Comparison of ENCODE assay signal across 8 cellular contexts in genomic region chr5:177496111-177497010, GRCh38. TPM values are rescaled to one million over a fixed set of nuclear protein-coding genes. Genes with fewer than 3 reads are reported as not detected.
A peak's percentile ranks its signal among the peaks of the same experiment; 100 is the strongest.
DNase-seq lines count a peak whose midpoint lies in the region; ATAC-seq, FAIRE-seq and TF ChIP-seq lines count a peak whose summit lies in the region.

No MANE protein-coding gene starts in this region.

- 4% methylated on average over 22 of the region's 31 CpGs for WGBS in SK-N-SH (ENCODE audit: low lambda C conversion rate)

- ATAC-seq in GM18873 (IDR thresholded peaks at IDR 0.05; ENCODE audit: low FRiP score, unreplicated experiment) (no peak), GM21360 (IDR thresholded peaks at IDR 0.05; ENCODE audit: unreplicated experiment) (no peak)

- H2AFZ ChIP-seq in SK-N-SH (ENCODE audit: low read depth) = no peak overlapping the region
- no peak overlapping the region for H2AFZ ChIP-seq in endothelial cell of umbilical vein (ENCODE audit: low read depth, low read length)

- H3F3A ChIP-seq in SK-N-SH (replicated peaks; ENCODE audit: insufficient read depth) = peaks cover 23% of the 10 kb centered on the region

- peaks cover 16% of the 10 kb centered on the region for H3K27me3 ChIP-seq in HUES48 (ENCODE audit: control insufficient read depth, insufficient read depth, low read length)
- no peaks in the 10 kb centered on the region for H3K27me3 ChIP-seq in SK-N-SH (ENCODE audit: insufficient read depth)
- H3K27me3 ChIP-seq in endothelial cell of umbilical vein (ENCODE audit: control insufficient read depth in 2 of 2, insufficient read depth in 2 of 2, low read length in 2 of 2) = no peaks in the 10 kb centered on the region
- H3K27me3 ChIP-seq in mucosa of rectum (ENCODE audit: control insufficient read depth in 2 of 2, insufficient read depth in 2 of 2, low read length in 2 of 2) = peaks cover 9% of the 10 kb centered on the region in 2 donors

- DNase-seq in DMS79 (lab: John Stamatoyannopoulos, UW) = peak; percentile 33
- DNase-seq in SK-N-SH = peak; percentile 83
- DNase-seq in endothelial cell of umbilical vein (ENCODE audit: low read depth, low spot score) = peak; percentile 87
- no peak for DNase-seq in stimulated activated CD4-positive, alpha-beta T cell treated with anti-CD3 and anti-CD28 coated beads, Interleukin-1b, Interleukin-23, amount 100 ng/mL, for 48 hours

- peak overlapping the region; percentile 98 for H3K27ac ChIP-seq in HUES48 (ENCODE audit: low read depth, low read length)
- peak overlapping the region; percentile 80 to 94 for H3K27ac ChIP-seq in SK-N-SH (ENCODE audit: low read depth in 2 of 2, low read length in 1 of 2)
- H3K27ac ChIP-seq in endothelial cell of umbilical vein (ENCODE audit: insufficient read depth, low read depth, low read length) = peak overlapping the region; percentile 93
- H3K27ac ChIP-seq in mucosa of rectum (ENCODE audit: low read depth in 2 of 2, low read length in 2 of 2) = peak overlapping the region; percentile 86 to 87

- peaks cover 53% of the 10 kb centered on the region for H3K79me2 ChIP-seq in SK-N-SH (ENCODE audit: insufficient read depth)
- H3K79me2 ChIP-seq in endothelial cell of umbilical vein (ENCODE audit: control insufficient read depth, insufficient read depth, low read length) = peaks cover 32% of the 10 kb centered on the region

- TSS peak; percentile 42 for BruUV-seq in endothelial cell of umbilical vein (replicated peaks; lab: Mats Ljungman, UMichigan)

- no peak for FAIRE-seq in endothelial cell of umbilical vein (lab: Jason Lieb, UNC)

- peak in 1 of 2 experiments; percentile 22; a peak in 1 of 4 replicates for TF ChIP-seq EP300 in SK-N-SH (IDR thresholded peaks at IDR 0.05; ENCODE audit: borderline replicate concordance in 1 of 2, low read depth in 1 of 2, low read length in 1 of 2)

- H3K36me3 ChIP-seq in HUES48 (ENCODE audit: control insufficient read depth, insufficient read depth, low read length) (peaks cover 28% of the 10 kb centered on the region), SK-N-SH (replicated peaks in 1 of 2; ENCODE audit: control insufficient read depth in 1 of 2, insufficient read depth in 2 of 2, low read length in 1 of 2) (peaks cover 18 to 22% of the 10 kb centered on the region in 2 experiments), endothelial cell of umbilical vein (ENCODE audit: control insufficient read depth in 2 of 2, extremely low read depth in 1 of 2, insufficient read depth in 2 of 2, low read length in 2 of 2) (peaks cover 5 to 9% of the 10 kb centered on the region in 2 experiments), mucosa of rectum (ENCODE audit: control insufficient read depth in 2 of 2, insufficient read depth in 2 of 2, low read length in 2 of 2) (no peaks in the 10 kb centered on the region)

- H3K9me1 ChIP-seq in endothelial cell of umbilical vein (replicated peaks; ENCODE audit: control insufficient read depth, extremely low read depth, insufficient read depth, low read length) = no peaks in the 10 kb centered on the region

- H3K4me3 ChIP-seq in HUES48 (ENCODE audit: low read depth, low read length) (peak overlapping the region; percentile 70), SK-N-SH (ENCODE audit: low read depth in 2 of 2, low read length in 1 of 2) (peak overlapping the region; percentile 83 to 94), endothelial cell of umbilical vein (replicated peaks in 1 of 3; ENCODE audit: insufficient read depth in 1 of 3, low read depth in 1 of 3, low read length in 3 of 3) (peak overlapping the region; percentile 46 to 79 (median 74)), mucosa of rectum (ENCODE audit: low read length in 2 of 2) (peak overlapping the region; percentile 25 to 54)

- TF ChIP-seq CTCF in SK-N-SH (IDR thresholded peaks at IDR 0.05) (peak; percentile 45), endothelial cell of umbilical vein (IDR thresholded peaks at IDR 0.05; ENCODE audit: extremely low read depth in 1 of 2, insufficient read depth in 1 of 2, low read depth in 1 of 2, low read length in 2 of 2) (peak in 1 of 2 donors; percentile 46)

- H4K20me1 ChIP-seq in SK-N-SH (ENCODE audit: insufficient read depth) (peaks cover 45% of the 10 kb centered on the region), endothelial cell of umbilical vein (replicated peaks; ENCODE audit: control insufficient read depth, extremely low read depth, insufficient read depth, low read length) (no peaks in the 10 kb centered on the region)

- CTCF ChIA-PET in SK-N-SH (lab: Yijun Ruan, JAX) = interaction anchor here (1.1 to 15.9 kb wide), 13 partner anchors 19 to 302 kb away, joined by 3 to 228 read pairs (median 9); partner anchors contain the start of genes DBN1 and PRR7
- CTCF ChIA-PET in endothelial cell of umbilical vein (lab: Charles Lee) = interaction anchor here (0.6 to 3.0 kb wide), 10 partner anchors 10 to 187 kb away, joined by 3 to 15 read pairs (median 5); no protein-coding TSS in a partner anchor

- H3K9ac ChIP-seq in HUES48 (ENCODE audit: low read depth, low read length) (peak overlapping the region; percentile 93), SK-N-SH (peak overlapping the region; percentile 93), endothelial cell of umbilical vein (replicated peaks; ENCODE audit: extremely low read depth, insufficient read depth, low read length) (peak overlapping the region; percentile 93), mucosa of rectum (ENCODE audit: low read depth in 1 of 2, low read length in 2 of 2) (peak overlapping the region; percentile 53 to 60)

- H3K9me2 ChIP-seq in SK-N-SH = no peaks in the 10 kb centered on the region

- intact Hi-C loops in endothelial cell of umbilical vein (cut with micrococcal nuclease) = loop anchor here (1.0 to 10.0 kb wide), 6 partner anchors 13 to 962 kb away; partner anchors contain the start of genes DOK3, GRK6, N4BP3 and RNF44

- peak overlapping the region; percentile 94 for H3K4me2 ChIP-seq in SK-N-SH
- H3K4me2 ChIP-seq in endothelial cell of umbilical vein (ENCODE audit: insufficient read depth, low read length) = peak overlapping the region; percentile 70

- peaks cover 38% of the 10 kb centered on the region for H3K4me1 ChIP-seq in HUES48 (ENCODE audit: control insufficient read depth, insufficient read depth, low read length)
- H3K4me1 ChIP-seq in SK-N-SH (ENCODE audit: control insufficient read depth in 1 of 2, insufficient read depth in 2 of 2, low read depth in 1 of 2, low read length in 1 of 2) = peaks cover 33 to 59% of the 10 kb centered on the region in 2 experiments; a peak in 3 of 4 replicates
- H3K4me1 ChIP-seq in endothelial cell of umbilical vein (ENCODE audit: control insufficient read depth, extremely low read depth, insufficient read depth, low read length) = peaks cover 47% of the 10 kb centered on the region
- H3K4me1 ChIP-seq in mucosa of rectum (ENCODE audit: control insufficient read depth in 2 of 2, insufficient read depth in 2 of 2, low read length in 2 of 2) = peaks cover 25 to 38% of the 10 kb centered on the region in 2 donors

- dilution Hi-C loops in endothelial cell of umbilical vein (cut with MboI; ENCODE audit: extremely low pct_ligation_motif_present, low sequenced_read_pairs) = no loop called here

- H3K9me3 ChIP-seq in HUES48 (ENCODE audit: control insufficient read depth, insufficient read depth, low read length) (no peaks in the 10 kb centered on the region), SK-N-SH (no peaks in the 10 kb centered on the region), endothelial cell of umbilical vein (replicated peaks; ENCODE audit: control insufficient read depth, insufficient read depth, low read length) (no peaks in the 10 kb centered on the region), mucosa of rectum (ENCODE audit: control insufficient read depth in 2 of 2, low read length in 2 of 2) (no peaks in the 10 kb centered on the region)

- TF ChIP-seq RAD21 in SK-N-SH (IDR thresholded peaks at IDR 0.05; ENCODE audit: low read length) = no peak

- POLR2A ChIA-PET in SK-N-SH (lab: Yijun Ruan, JAX) = interaction anchor here (0.6 to 6.7 kb wide), 8 partner anchors 18 to 562 kb away, joined by 3 to 43 read pairs (median 4); partner anchors contain the start of gene DDX41
- POLR2A ChIA-PET in endothelial cell of umbilical vein (lab: Charles Lee) = interaction anchor here (0.6 to 3.0 kb wide), 10 partner anchors 10 to 386 kb away, joined by 3 to 17 read pairs (median 4); partner anchors contain the start of gene DOK3

- TF ChIP-seq POLR2A in endothelial cell of umbilical vein (IDR thresholded peaks at IDR 0.05; ENCODE audit: low read depth, low read length) = peak; percentile 0

RNA-seq across cellular contexts. Expression of gene PDLIM7, which starts 1.0 kb away (rescaled TPM):
- polyA plus RNA-seq in SK-N-SH (2012; rRNA removed) = 183 and 206 TPM in 2 replicates
- 60.8 and 101 TPM in 2 replicates for polyA plus RNA-seq in SK-N-SH (2012; cell fraction: cytosol; rRNA removed)
- polyA plus RNA-seq in SK-N-SH (2012; cell fraction: nucleus; rRNA removed) = 702 and 826 TPM in 2 replicates
- 318 and 371 TPM in 2 replicates for total RNA-seq in endothelial cell of umbilical vein
- polyA plus RNA-seq in endothelial cell of umbilical vein = 314 and 418 TPM in 2 replicates
- 181 and 257 TPM in 2 replicates for polyA plus RNA-seq in endothelial cell of umbilical vein (2011; cell fraction: cytosol; rRNA removed)
- polyA plus RNA-seq in endothelial cell of umbilical vein (2011; cell fraction: nucleus; rRNA removed) = 815 and 843 TPM in 2 replicates
- 179 and 248 TPM in 2 replicates for polyA plus RNA-seq in endothelial cell of umbilical vein (2012)
- polyA minus RNA-seq in endothelial cell of umbilical vein = 120 and 143 TPM in 2 replicates
- polyA minus RNA-seq in endothelial cell of umbilical vein (2011; cell fraction: cytosol; rRNA and poly(A)+ RNA removed) = 25.4 TPM
- 136 and 281 TPM in 2 replicates for polyA minus RNA-seq in endothelial cell of umbilical vein (2011; cell fraction: nucleus; rRNA and poly(A)+ RNA removed)

RNA-seq across cellular contexts. Expression of gene DOK3, which starts 13.3 kb away (rescaled TPM):
- polyA plus RNA-seq in SK-N-SH (2012; rRNA removed) = 1.9 and 2.2 TPM in 2 replicates
- 0.67 and 1.2 TPM in 2 replicates for polyA plus RNA-seq in SK-N-SH (2012; cell fraction: cytosol; rRNA removed)
- 11.8 and 14.3 TPM in 2 replicates for polyA plus RNA-seq in SK-N-SH (2012; cell fraction: nucleus; rRNA removed)
- 5.3 and 8.1 TPM in 2 replicates for total RNA-seq in endothelial cell of umbilical vein
- polyA plus RNA-seq in endothelial cell of umbilical vein = 4.8 and 5.1 TPM in 2 replicates
- polyA plus RNA-seq in endothelial cell of umbilical vein (2011; cell fraction: cytosol; rRNA removed) = 1.5 and 2.4 TPM in 2 replicates
- 14.5 and 14.8 TPM in 2 replicates for polyA plus RNA-seq in endothelial cell of umbilical vein (2011; cell fraction: nucleus; rRNA removed)
- 1.1 and 1.5 TPM in 2 replicates for polyA plus RNA-seq in endothelial cell of umbilical vein (2012)
- polyA minus RNA-seq in endothelial cell of umbilical vein = 3.6 and 5.2 TPM in 2 replicates
- polyA minus RNA-seq in endothelial cell of umbilical vein (2011; cell fraction: cytosol; rRNA and poly(A)+ RNA removed) = not detected
- polyA minus RNA-seq in endothelial cell of umbilical vein (2011; cell fraction: nucleus; rRNA and poly(A)+ RNA removed) = 6.3 TPM in 2 replicates

RNA-seq across cellular contexts. Expression of gene DDX41, which starts 20.4 kb away (rescaled TPM):
- 158 and 176 TPM in 2 replicates for polyA plus RNA-seq in SK-N-SH (2012; rRNA removed)
- 77.5 and 107 TPM in 2 replicates for polyA plus RNA-seq in SK-N-SH (2012; cell fraction: cytosol; rRNA removed)
- polyA plus RNA-seq in SK-N-SH (2012; cell fraction: nucleus; rRNA removed) = 306 and 385 TPM in 2 replicates
- 86.4 and 103 TPM in 2 replicates for total RNA-seq in endothelial cell of umbilical vein
- 118 and 127 TPM in 2 replicates for polyA plus RNA-seq in endothelial cell of umbilical vein
- polyA plus RNA-seq in endothelial cell of umbilical vein (2011; cell fraction: cytosol; rRNA removed) = 130 and 134 TPM in 2 replicates
- 298 and 329 TPM in 2 replicates for polyA plus RNA-seq in endothelial cell of umbilical vein (2011; cell fraction: nucleus; rRNA removed)
- 68.8 and 73.0 TPM in 2 replicates for polyA plus RNA-seq in endothelial cell of umbilical vein (2012)
- polyA minus RNA-seq in endothelial cell of umbilical vein = 89.2 and 94.8 TPM in 2 replicates
- polyA minus RNA-seq in endothelial cell of umbilical vein (2011; cell fraction: cytosol; rRNA and poly(A)+ RNA removed) = 94.3 TPM
- polyA minus RNA-seq in endothelial cell of umbilical vein (2011; cell fraction: nucleus; rRNA and poly(A)+ RNA removed) = 57.6 and 60.5 TPM in 2 replicates

RNA-seq across cellular contexts. Expression of gene DBN1, which starts 22.9 kb away (rescaled TPM):
- 176 and 244 TPM in 2 replicates for polyA plus RNA-seq in SK-N-SH (2012; rRNA removed)
- 109 and 114 TPM in 2 replicates for polyA plus RNA-seq in SK-N-SH (2012; cell fraction: cytosol; rRNA removed)
- polyA plus RNA-seq in SK-N-SH (2012; cell fraction: nucleus; rRNA removed) = 1,021 and 1,050 TPM in 2 replicates
- total RNA-seq in endothelial cell of umbilical vein = 310 and 336 TPM in 2 replicates
- 198 and 267 TPM in 2 replicates for polyA plus RNA-seq in endothelial cell of umbilical vein
- 95.2 and 108 TPM in 2 replicates for polyA plus RNA-seq in endothelial cell of umbilical vein (2011; cell fraction: cytosol; rRNA removed)
- 848 and 1,132 TPM in 2 replicates for polyA plus RNA-seq in endothelial cell of umbilical vein (2011; cell fraction: nucleus; rRNA removed)
- 185 and 211 TPM in 2 replicates for polyA plus RNA-seq in endothelial cell of umbilical vein (2012)
- 158 and 165 TPM in 2 replicates for polyA minus RNA-seq in endothelial cell of umbilical vein
- polyA minus RNA-seq in endothelial cell of umbilical vein (2011; cell fraction: cytosol; rRNA and poly(A)+ RNA removed) = 9.4 TPM
- polyA minus RNA-seq in endothelial cell of umbilical vein (2011; cell fraction: nucleus; rRNA and poly(A)+ RNA removed) = 135 and 363 TPM in 2 replicates

RNA-seq across cellular contexts. Expression of gene PRR7, which starts 49.7 kb away (rescaled TPM):
- polyA plus RNA-seq in SK-N-SH (2012; rRNA removed) = 12.5 and 17.1 TPM in 2 replicates
- 12.6 and 23.0 TPM in 2 replicates for polyA plus RNA-seq in SK-N-SH (2012; cell fraction: cytosol; rRNA removed)
- polyA plus RNA-seq in SK-N-SH (2012; cell fraction: nucleus; rRNA removed) = 29.5 and 41.3 TPM in 2 replicates
- 5.7 and 6.5 TPM in 2 replicates for total RNA-seq in endothelial cell of umbilical vein
- polyA plus RNA-seq in endothelial cell of umbilical vein = 6.6 and 10.5 TPM in 2 replicates
- 1.9 and 4.7 TPM in 2 replicates for polyA plus RNA-seq in endothelial cell of umbilical vein (2011; cell fraction: cytosol; rRNA removed)
- 1.9 and 2.6 TPM in 2 replicates for polyA plus RNA-seq in endothelial cell of umbilical vein (2011; cell fraction: nucleus; rRNA removed)
- polyA plus RNA-seq in endothelial cell of umbilical vein (2012) = 2.6 and 4.7 TPM in 2 replicates
- 0.38 and 0.63 TPM in 2 replicates for polyA minus RNA-seq in endothelial cell of umbilical vein
- polyA minus RNA-seq in endothelial cell of umbilical vein (2011; cell fraction: cytosol; rRNA and poly(A)+ RNA removed) = 6.8 TPM
- 0.53 and 1.8 TPM in 2 replicates for polyA minus RNA-seq in endothelial cell of umbilical vein (2011; cell fraction: nucleus; rRNA and poly(A)+ RNA removed)
